Comparison of ENCODE assay signal across 9 cellular contexts in genomic region chr11:18727499-18728236, GRCh38. TPM values are rescaled to one million over a fixed set of nuclear protein-coding genes. Genes with fewer than 3 reads are reported as not detected.
DNase-seq lines count a peak whose midpoint lies in the region; ATAC-seq and TF ChIP-seq lines count a peak whose summit lies in the region.
"Had no signal": no experiment of that assay in that cellular context is flagged by ENCODE, and none has a peak within 500 bp of the region (broad histone marks: within the 10 kb centered on the region; RNA-seq: fewer than 3 reads in every experiment).

No MANE protein-coding gene starts in this region.

- no peak overlapping the region for H3K27ac Mint-ChIP-seq in CD4-positive, CD25-positive, alpha-beta regulatory T cell
- H3K27ac Mint-ChIP-seq in activated T-cell treated with anti-CD3 and anti-CD28 coated beads, Interleukin-2, amount 50 U/mL, for 72 hours: no peak overlapping the region
- H3K27ac Mint-ChIP-seq: natural killer cell treated with Interleukin-12 subunit alpha and Interleukin-12 subunit beta and Interleukin-15 and Interleukin-18, amount 100 ng/mL, for 72 hours had no signal

- no peak for TF ChIP-seq CTCF in lower leg skin (IDR thresholded peaks at IDR 0.05)

- no peak for TF ChIP-seq POLR2A in lower leg skin (IDR thresholded peaks at IDR 0.05)

- no peak overlapping the region for H3K4me3 ChIP-seq in CD4-positive, CD25-positive, alpha-beta regulatory T cell (ENCODE audit: low read depth, low read length)
- no peak overlapping the region for H3K4me3 ChIP-seq in lower leg skin (ENCODE audit: low read depth, poor library complexity, severe bottlenecking)

- H3K27me3 Mint-ChIP-seq in CD4-positive, CD25-positive, alpha-beta regulatory T cell: peaks cover 4% of the 10 kb centered on the region
- no peaks in the 10 kb centered on the region for H3K27me3 Mint-ChIP-seq in activated T-cell treated with anti-CD3 and anti-CD28 coated beads, Interleukin-2, amount 50 U/mL, for 72 hours (ENCODE audit: low read depth)
- H3K27me3 Mint-ChIP-seq: natural killer cell treated with Interleukin-12 subunit alpha and Interleukin-12 subunit beta and Interleukin-15 and Interleukin-18, amount 100 ng/mL, for 72 hours had no signal

- no peaks in the 10 kb centered on the region for H3K9me3 Mint-ChIP-seq in CD4-positive, CD25-positive, alpha-beta regulatory T cell
- no peaks in the 10 kb centered on the region for H3K9me3 Mint-ChIP-seq in activated T-cell treated with anti-CD3 and anti-CD28 coated beads, Interleukin-2, amount 50 U/mL, for 72 hours
- H3K9me3 Mint-ChIP-seq: natural killer cell treated with Interleukin-12 subunit alpha and Interleukin-12 subunit beta and Interleukin-15 and Interleukin-18, amount 100 ng/mL, for 72 hours had no signal

- peaks cover 0 to 13% (median 4%) of the 10 kb centered on the region in 4 donors for H3K4me1 Mint-ChIP-seq in CD4-positive, CD25-positive, alpha-beta regulatory T cell
- H3K4me1 Mint-ChIP-seq in activated T-cell treated with anti-CD3 and anti-CD28 coated beads, Interleukin-2, amount 50 U/mL, for 72 hours (ENCODE audit: low read depth): peaks cover 15% of the 10 kb centered on the region

- no peaks in the 10 kb centered on the region for H3K36me3 Mint-ChIP-seq in CD4-positive, CD25-positive, alpha-beta regulatory T cell
- no peaks in the 10 kb centered on the region for H3K36me3 Mint-ChIP-seq in activated T-cell treated with anti-CD3 and anti-CD28 coated beads, Interleukin-2, amount 50 U/mL, for 72 hours (ENCODE audit: insufficient read depth in 2 of 2)
- H3K36me3 Mint-ChIP-seq: natural killer cell treated with Interleukin-12 subunit alpha and Interleukin-12 subunit beta and Interleukin-15 and Interleukin-18, amount 100 ng/mL, for 72 hours had no signal

- no peak overlapping the region for H3K27ac ChIP-seq in CD4-positive, CD25-positive, alpha-beta regulatory T cell (ENCODE audit: insufficient read depth, low read length, poor library complexity, severe bottlenecking)

- 54 to 57% methylated on average over 10 of the region's 10 CpGs for WGBS in lower leg skin, 2 donors

- ATAC-seq in CD4-positive, CD25-positive, alpha-beta regulatory T cell (ENCODE audit: low read depth in 2 of 2): peak; percentile 51 to 65
- ATAC-seq in GM18909 (IDR thresholded peaks at IDR 0.05; ENCODE audit: poor library complexity, unreplicated experiment): peak; percentile 57
- peak; percentile 69 to 71 for ATAC-seq in activated T-cell treated with anti-CD3 and anti-CD28 coated beads, Interleukin-2, amount 50 U/mL, for 72 hours (replicated peaks in 1 of 2)

- H3K4me1 ChIP-seq in CD4-positive, CD25-positive, alpha-beta regulatory T cell (ENCODE audit: control insufficient read depth, insufficient read depth, low read length, poor library complexity, severe bottlenecking): no peaks in the 10 kb centered on the region

- intact Hi-C loops in lower leg skin (cut with DNase I; ENCODE audit: low total_unique reads): no loop called here

- H3K27me3 ChIP-seq in CD4-positive, CD25-positive, alpha-beta regulatory T cell (ENCODE audit: control insufficient read depth, insufficient read depth, low read length): no peaks in the 10 kb centered on the region

- H3K4me3 Mint-ChIP-seq in CD4-positive, CD25-positive, alpha-beta regulatory T cell: peak overlapping the region in 1 of 4 donors; percentile 33
- H3K4me3 Mint-ChIP-seq in activated T-cell treated with anti-CD3 and anti-CD28 coated beads, Interleukin-2, amount 50 U/mL, for 72 hours: no peak overlapping the region
- H3K4me3 Mint-ChIP-seq: natural killer cell treated with Interleukin-12 subunit alpha and Interleukin-12 subunit beta and Interleukin-15 and Interleukin-18, amount 100 ng/mL, for 72 hours had no signal

- no peaks in the 10 kb centered on the region for H3K9me3 ChIP-seq in CD4-positive, CD25-positive, alpha-beta regulatory T cell (ENCODE audit: control insufficient read depth in 2 of 2, low read length in 2 of 2)

- peak; percentile 27 to 52 (median 43) for DNase-seq in CD4-positive, CD25-positive, alpha-beta regulatory T cell
- DNase-seq in NCI-H460 (ENCODE audit: extremely low read depth, low read depth): peak; percentile 20
- DNase-seq in activated T-cell treated with anti-CD3 and anti-CD28 coated beads, Interleukin-2, amount 50 U/mL, for 72 hours: peak; percentile 48 to 59
- DNase-seq in foreskin melanocyte: peak; percentile 25
- peak; percentile 19 for DNase-seq in renal cortical epithelial cell (ENCODE audit: low read depth)
- no peak for DNase-seq in lower leg skin (ENCODE audit: low spot score in 2 of 2)
- DNase-seq in SHP77 (lab: John Stamatoyannopoulos, UW): no peak

- no peaks in the 10 kb centered on the region for H3K36me3 ChIP-seq in CD4-positive, CD25-positive, alpha-beta regulatory T cell (ENCODE audit: control insufficient read depth, insufficient read depth, low read length)

RNA-seq across cellular contexts. Expression of gene IGSF22, which starts 1.7 kb away (rescaled TPM):
- total RNA-seq in CD4-positive, CD25-positive, alpha-beta regulatory T cell: 2.1 TPM
- polyA plus RNA-seq in CD4-positive, CD25-positive, alpha-beta regulatory T cell: 1 to 10 TPM; 2.4 to 6.2 (median 3.4) TPM
- total RNA-seq in NCI-H460 (2014; rRNA removed; shearing (Covaris generic)): not detected in 2 replicates
- polyA plus RNA-seq in NCI-H460 (2014; cell fraction: nucleus; rRNA removed): not detected in 2 replicates
- under 1 TPM; 0.34 to 0.39 TPM for total RNA-seq in activated T-cell treated with anti-CD3 and anti-CD28 coated beads, Interleukin-2, amount 50 U/mL, for 72 hours
- total RNA-seq in renal cortical epithelial cell (0.35 and 0.45 TPM in 2 replicates), lower leg skin (under 1 TPM in 3 of 4 donors, not detected in 1; 0.15 to 0.68 (median 0.34) TPM)
- total RNA-seq: natural killer cell treated with Interleukin-12 subunit alpha and Interleukin-12 subunit beta and Interleukin-15 and Interleukin-18, amount 100 ng/mL, for 72 hours had no signal

RNA-seq across cellular contexts. Expression of gene TMEM86A, which starts 29.1 kb away (rescaled TPM):
- total RNA-seq in CD4-positive, CD25-positive, alpha-beta regulatory T cell: 4.8 TPM
- 1 to 10 TPM in 3 of 4 donors, under 1 TPM in 1; 1.00 to 2.2 (median 1.2) TPM for polyA plus RNA-seq in CD4-positive, CD25-positive, alpha-beta regulatory T cell
- not detected in 2 replicates for total RNA-seq in NCI-H460 (2014; rRNA removed; shearing (Covaris generic))
- polyA plus RNA-seq in NCI-H460 (2014; cell fraction: nucleus; rRNA removed): 0.03 TPM in 1 of 2 replicates, not detected in the other
- 1 to 10 TPM; 1.0 to 1.8 TPM for total RNA-seq in activated T-cell treated with anti-CD3 and anti-CD28 coated beads, Interleukin-2, amount 50 U/mL, for 72 hours
- 4.2 and 18.8 TPM in 2 replicates for total RNA-seq in renal cortical epithelial cell
- 10 to 100 TPM; 37.6 to 96.2 (median 52.8) TPM for total RNA-seq in lower leg skin

Comparison
In these comparisons a context has a peak if more than half of its experiments do, and no peak if none do; other contexts are left out.
1. DNase-seq: peak in CD4-positive, CD25-positive, alpha-beta regulatory T cell (3 of 3), NCI-H460 (single experiment), activated T-cell treated with anti-CD3 and anti-CD28 coated beads, Interleukin-2, amount 50 U/mL, for 72 hours (2 of 2), foreskin melanocyte (single experiment) and renal cortical epithelial cell (single experiment); none in lower leg skin (0 of 2) and SHP77 (0 of 2).
2. Peak in every context shown above with its lines, with median percentiles within 50 percentile points of each other: ATAC-seq.